ENCODE assay signal across 8 cellular contexts in genomic region chr1:243596441-243597183, GRCh38.
DNase-seq lines count a peak whose midpoint lies in the region; ATAC-seq, FAIRE-seq and TF ChIP-seq lines count a peak whose summit lies in the region.

No MANE protein-coding gene starts in this region.

- peak overlapping the region; percentile 85 for H3K27ac Mint-ChIP-seq in activated naive CD8-positive, alpha-beta T cell

- no peaks in the 10 kb centered on the region for H3K27me3 Mint-ChIP-seq in activated naive CD8-positive, alpha-beta T cell

- H3K36me3 Mint-ChIP-seq in activated naive CD8-positive, alpha-beta T cell = peaks cover 17% of the 10 kb centered on the region

- peaks cover 2% of the 10 kb centered on the region for H3K9me3 Mint-ChIP-seq in activated naive CD8-positive, alpha-beta T cell (ENCODE audit: low read depth)

- ATAC-seq in GM21619 (IDR thresholded peaks at IDR 0.05; ENCODE audit: unreplicated experiment) = peak; percentile 99

- peak overlapping the region; percentile 18 for H3K4me3 Mint-ChIP-seq in activated naive CD8-positive, alpha-beta T cell

- H3K4me3 ChIP-seq in retinal pigment epithelial cell (ENCODE audit: low read length) = no peak overlapping the region

- FAIRE-seq in GM12891 (lab: Jason Lieb, UNC) (peak; percentile 89), HTR-8/SVneo (lab: Jason Lieb, UNC) (peak; percentile 48)

- no peak for TF ChIP-seq POLR2A in GM12891 (IDR thresholded peaks at IDR 0.05; ENCODE audit: low read depth, low read length)

- peaks cover 34% of the 10 kb centered on the region for H3K4me1 Mint-ChIP-seq in activated naive CD8-positive, alpha-beta T cell (ENCODE audit: low read depth)

- no peak for TF ChIP-seq CTCF in retinal pigment epithelial cell (conservative IDR thresholded peaks at IDR 0.05; ENCODE audit: low read depth, low read length)

- no peak for DNase-seq in GM12891 (ENCODE audit: insufficient read length, low spot score)
- DNase-seq in HTR-8/SVneo (ENCODE audit: insufficient read length, low spot score) = peak; percentile 45
- DNase-seq in retinal pigment epithelial cell (ENCODE audit: low read depth) = peak; percentile 32
- DNase-seq in NCI-H128 (lab: John Stamatoyannopoulos, UW; ENCODE audit: unreplicated experiment) = no peak
- no peak for DNase-seq in NCI-H2196 treated with DMSO at 0.1 percent for 48 hours (lab: John Stamatoyannopoulos, UW; ENCODE audit: unreplicated experiment)
- no peak for DNase-seq in NCI-H446 treated with DMSO at 0.1 percent for 48 hours (lab: John Stamatoyannopoulos, UW)

TF ChIP-seq in GM12891, 5 proteins besides CTCF, POLR2A, EP300 and RAD21:
- TF ChIP-seq POLR2AphosphoS5 (IDR thresholded peaks at IDR 0.05; ENCODE audit: low read depth, low read length) (no peak), POU2F2 (IDR thresholded peaks at IDR 0.05; ENCODE audit: low read depth, low read length) (peak; percentile 83)
TF ChIP-seq in GM12891: peak in this region for 1.

Comparison
In these comparisons a context has a peak if more than half of its experiments do, and no peak if none do; other contexts are left out.
1. DNase-seq: peak in HTR-8/SVneo (single experiment) and retinal pigment epithelial cell (single experiment); none in GM12891 (single experiment), NCI-H128 (single experiment), NCI-H2196 treated with DMSO at 0.1 percent for 48 hours (single experiment) and NCI-H446 treated with DMSO at 0.1 percent for 48 hours (single experiment).